In the genomic region with DNA sequence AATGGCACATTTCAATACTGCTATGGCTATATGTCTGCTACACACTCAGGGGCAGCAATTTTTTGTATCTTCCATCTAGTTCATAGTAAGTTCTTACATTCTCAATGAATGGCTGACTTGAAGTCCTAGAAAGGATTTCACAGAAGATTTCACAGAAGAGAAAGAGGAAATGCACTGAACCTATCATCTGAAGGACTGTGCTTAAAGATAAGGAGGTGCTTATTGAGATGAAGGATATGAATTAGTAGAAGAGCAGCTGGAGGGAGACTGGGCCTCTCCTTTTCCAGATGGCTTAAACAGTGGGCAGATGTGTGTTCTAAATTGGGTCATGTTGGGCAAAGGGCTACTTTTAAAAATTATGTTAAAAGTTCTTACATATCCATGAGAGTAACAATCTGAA, we compare ENCODE assay signal across 1 cellular context.
A peak's percentile ranks its signal among the peaks of the same experiment; 100 is the strongest.
TF ChIP-seq lines count a peak whose summit lies in the region.

No MANE protein-coding gene starts in this region.

TF ChIP-seq in K562, 482 proteins besides CTCF, POLR2A, EP300 and RAD21 (continued from another document):
- TF ChIP-seq ZNF146 (CRISPR knock-in tag; IDR thresholded peaks at IDR 0.05; ENCODE audit: unreplicated experiment) = no peak
- no peak for TF ChIP-seq ZNF785 (CRISPR knock-in tag; IDR thresholded peaks at IDR 0.05)
- TF ChIP-seq NFIC (IDR thresholded peaks at IDR 0.05) = peak; percentile 26; the same call in 1 of the 2 replicates
- TF ChIP-seq CXXC5 (CRISPR knock-in tag; IDR thresholded peaks at IDR 0.05) = peak; percentile 25; the same call in 1 of the 2 replicates
- TF ChIP-seq PTRF (tag; IDR thresholded peaks at IDR 0.05) = no peak
- TF ChIP-seq, protein P1, sequence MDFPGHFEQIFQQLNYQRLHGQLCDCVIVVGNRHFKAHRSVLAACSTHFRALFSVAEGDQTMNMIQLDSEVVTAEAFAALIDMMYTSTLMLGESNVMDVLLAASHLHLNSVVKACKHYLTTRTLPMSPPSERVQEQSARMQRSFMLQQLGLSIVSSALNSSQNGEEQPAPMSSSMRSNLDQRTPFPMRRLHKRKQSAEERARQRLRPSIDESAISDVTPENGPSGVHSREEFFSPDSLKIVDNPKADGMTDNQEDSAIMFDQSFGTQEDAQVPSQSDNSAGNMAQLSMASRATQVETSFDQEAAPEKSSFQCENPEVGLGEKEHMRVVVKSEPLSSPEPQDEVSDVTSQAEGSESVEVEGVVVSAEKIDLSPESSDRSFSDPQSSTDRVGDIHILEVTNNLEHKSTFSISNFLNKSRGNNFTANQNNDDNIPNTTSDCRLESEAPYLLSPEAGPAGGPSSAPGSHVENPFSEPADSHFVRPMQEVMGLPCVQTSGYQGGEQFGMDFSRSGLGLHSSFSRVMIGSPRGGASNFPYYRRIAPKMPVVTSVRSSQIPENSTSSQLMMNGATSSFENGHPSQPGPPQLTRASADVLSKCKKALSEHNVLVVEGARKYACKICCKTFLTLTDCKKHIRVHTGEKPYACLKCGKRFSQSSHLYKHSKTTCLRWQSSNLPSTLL (IDR thresholded peaks at IDR 0.05) = no peak
- TF ChIP-seq PML (IDR thresholded peaks at IDR 0.05; ENCODE audit: low read length) = peak; percentile 59; the same call in 1 of the 2 replicates
- TF ChIP-seq STAT5A (IDR thresholded peaks at IDR 0.05; ENCODE audit: borderline replicate concordance, low read length) = 0 out of 2 replicates have a peak, but pooled peaks have one; percentile 21
- TF ChIP-seq ARID1B (IDR thresholded peaks at IDR 0.05) = peak; percentile 75
- no peak for TF ChIP-seq ZNF766 (CRISPR knock-in tag; conservative IDR thresholded peaks at IDR 0.05)
- TF ChIP-seq, protein P2, sequence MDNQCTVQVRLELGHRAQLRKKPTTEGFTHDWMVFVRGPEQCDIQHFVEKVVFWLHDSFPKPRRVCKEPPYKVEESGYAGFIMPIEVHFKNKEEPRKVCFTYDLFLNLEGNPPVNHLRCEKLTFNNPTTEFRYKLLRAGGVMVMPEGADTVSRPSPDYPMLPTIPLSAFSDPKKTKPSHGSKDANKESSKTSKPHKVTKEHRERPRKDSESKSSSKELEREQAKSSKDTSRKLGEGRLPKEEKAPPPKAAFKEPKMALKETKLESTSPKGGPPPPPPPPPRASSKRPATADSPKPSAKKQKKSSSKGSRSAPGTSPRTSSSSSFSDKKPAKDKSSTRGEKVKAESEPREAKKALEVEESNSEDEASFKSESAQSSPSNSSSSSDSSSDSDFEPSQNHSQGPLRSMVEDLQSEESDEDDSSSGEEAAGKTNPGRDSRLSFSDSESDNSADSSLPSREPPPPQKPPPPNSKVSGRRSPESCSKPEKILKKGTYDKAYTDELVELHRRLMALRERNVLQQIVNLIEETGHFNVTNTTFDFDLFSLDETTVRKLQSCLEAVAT (IDR thresholded peaks at IDR 0.05) = no peak
- TF ChIP-seq POLR3G (IDR thresholded peaks at IDR 0.05; ENCODE audit: extremely low read depth, insufficient read length, insufficient replicate concordance) = no peak
- peak; percentile 48; the same call in 1 of the 2 replicates for TF ChIP-seq SMARCA4 (IDR thresholded peaks at IDR 0.05)
- no peak for TF ChIP-seq ZNF778 (CRISPR knock-in tag; IDR thresholded peaks at IDR 0.05)
- TF ChIP-seq CBFA2T3 (IDR thresholded peaks at IDR 0.05) = peak; percentile 73
- TF ChIP-seq SOX6 (IDR thresholded peaks at IDR 0.05) = 0 out of 2 replicates have a peak, but pooled peaks have one; percentile 26
- no peak for TF ChIP-seq SMARCB1 (IDR thresholded peaks at IDR 0.05; ENCODE audit: insufficient read length, low read depth)
- TF ChIP-seq ZKSCAN8 (CRISPR knock-in tag; IDR thresholded peaks at IDR 0.05) = no peak
- TF ChIP-seq TEAD4 (IDR thresholded peaks at IDR 0.05; ENCODE audit: low read length) = peak; percentile 83
- TF ChIP-seq TEAD4 (CRISPR knock-in tag; IDR thresholded peaks at IDR 0.05; ENCODE audit: borderline replicate concordance) = no peak
- TF ChIP-seq KLF16 (IDR thresholded peaks at IDR 0.05) = peak; percentile 52; the same call in 1 of the 2 replicates
- 0 out of 2 replicates have a peak, but pooled peaks have one; percentile 7 for TF ChIP-seq ZNF324 (CRISPR knock-in tag; IDR thresholded peaks at IDR 0.05)
- TF ChIP-seq CBFA2T2 (conservative IDR thresholded peaks at IDR 0.05) = peak; percentile 68; the same call in 1 of the 2 replicates
- peak; percentile 29; the same call in 1 of the 2 replicates for TF ChIP-seq ELF1 (tag; IDR thresholded peaks at IDR 0.05)
- TF ChIP-seq, protein P3, sequence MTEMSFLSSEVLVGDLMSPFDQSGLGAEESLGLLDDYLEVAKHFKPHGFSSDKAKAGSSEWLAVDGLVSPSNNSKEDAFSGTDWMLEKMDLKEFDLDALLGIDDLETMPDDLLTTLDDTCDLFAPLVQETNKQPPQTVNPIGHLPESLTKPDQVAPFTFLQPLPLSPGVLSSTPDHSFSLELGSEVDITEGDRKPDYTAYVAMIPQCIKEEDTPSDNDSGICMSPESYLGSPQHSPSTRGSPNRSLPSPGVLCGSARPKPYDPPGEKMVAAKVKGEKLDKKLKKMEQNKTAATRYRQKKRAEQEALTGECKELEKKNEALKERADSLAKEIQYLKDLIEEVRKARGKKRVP (CRISPR knock-in tag; IDR thresholded peaks at IDR 0.05) = no peak
- TF ChIP-seq TCF3 (CRISPR knock-in tag; IDR thresholded peaks at IDR 0.05) = peak; percentile 62
- TF ChIP-seq MEIS2 (IDR thresholded peaks at IDR 0.05; ENCODE audit: partially characterized antibody) = peak; percentile 46
- peak; percentile 89 for TF ChIP-seq SPI1 (IDR thresholded peaks at IDR 0.05; ENCODE audit: borderline replicate concordance, low read depth, low read length)
- 0 out of 2 replicates have a peak, but pooled peaks have one; percentile 26 for TF ChIP-seq NCOR1 (IDR thresholded peaks at IDR 0.05)
- TF ChIP-seq PYGO2 (tag; IDR thresholded peaks at IDR 0.05) = no peak
- no peak for TF ChIP-seq CCNT2 (IDR thresholded peaks at IDR 0.05; ENCODE audit: borderline replicate concordance, extremely low read depth, insufficient read length, low read depth, low read length)
- TF ChIP-seq DPF2 (IDR thresholded peaks at IDR 0.05) = peak; percentile 19; the same call in 1 of the 2 replicates
- TF ChIP-seq PHF8 (IDR thresholded peaks at IDR 0.05; ENCODE audit: borderline replicate concordance, low read length) = no peak
- peak in 1 of 2 experiments; percentile 45; a peak in 1 of 4 replicates for TF ChIP-seq RCOR1 (IDR thresholded peaks at IDR 0.05; ENCODE audit: borderline replicate concordance in 1 of 2, low read depth in 2 of 2, low read length in 2 of 2)
- TF ChIP-seq SMARCE1 (IDR thresholded peaks at IDR 0.05) = peak; percentile 55; the same call in 1 of the 2 replicates
